ENCODE assay signal across 27 cellular contexts in the genomic region with DNA sequence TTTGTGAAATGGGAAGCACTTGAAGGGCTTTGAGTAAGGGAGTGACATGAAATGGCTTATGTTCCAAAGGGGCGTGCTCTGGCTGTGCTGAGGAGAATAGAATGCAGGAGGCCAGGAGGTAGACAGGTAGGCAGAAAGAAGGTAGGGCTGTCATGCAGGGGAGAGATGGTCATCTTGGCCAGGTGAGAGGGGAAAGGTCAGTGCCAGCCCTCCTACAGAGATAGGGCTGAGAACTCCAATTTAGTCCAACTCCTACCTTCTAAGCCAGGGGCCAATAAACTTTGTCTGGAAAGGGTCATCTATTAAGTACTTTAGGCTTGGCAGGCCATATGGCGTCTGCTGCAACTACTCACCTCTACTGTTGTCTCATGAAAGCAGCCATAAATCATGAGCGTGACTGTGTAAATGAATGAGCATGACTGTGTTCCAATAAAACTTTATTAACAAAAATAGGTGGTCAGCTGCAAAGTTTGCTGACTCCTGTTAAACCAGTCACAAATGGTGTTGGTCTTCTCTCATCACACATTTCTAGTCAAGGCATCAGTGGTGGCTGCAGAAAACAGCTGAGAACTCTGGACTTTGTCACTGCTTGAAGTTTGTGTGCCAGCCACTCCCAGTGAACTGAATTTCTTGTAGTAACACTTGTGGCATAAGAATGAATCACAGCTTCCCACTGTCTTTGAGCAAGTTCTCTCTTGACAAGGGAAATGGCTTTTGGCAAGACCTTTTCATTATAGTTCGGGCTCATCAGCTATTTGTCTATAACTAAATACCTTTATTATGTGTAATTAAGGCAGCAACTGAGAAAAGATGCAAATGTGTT. TPM values are rescaled to one million over a fixed set of nuclear protein-coding genes. Genes with fewer than 3 reads are reported as not detected.
DNase-seq lines count a peak whose midpoint lies in the region; ATAC-seq, FAIRE-seq and TF ChIP-seq lines count a peak whose summit lies in the region.
"Had no signal": no experiment of that assay in that cellular context is flagged by ENCODE, and none has a peak within 500 bp of the region (broad histone marks: within the 10 kb centered on the region; RNA-seq: fewer than 3 reads in every experiment).

No MANE protein-coding gene starts in this region.

- TF ChIP-seq CTCF in K562 (IDR thresholded peaks at IDR 0.05 in 2 of 3, conservative IDR thresholded peaks at IDR 0.05 in 1 of 3; ENCODE audit: insufficient read depth in 2 of 3, low read depth in 1 of 3, low read length in 3 of 3) = no peak
- no peak for TF ChIP-seq CTCF in vagina (IDR thresholded peaks at IDR 0.05)
- no peak for TF ChIP-seq CTCF in nephron progenitor cell (IDR thresholded peaks at IDR 0.05)

- CTCF ChIA-PET in K562 (lab: Yijun Ruan, JAX; ENCODE audit: low intra/inter-chr PET ratio) = no interaction called here

- H4K20me1 ChIP-seq in K562 (replicated peaks; ENCODE audit: control insufficient read depth, insufficient read depth, low read length) = no peaks in the 10 kb centered on the region
- H4K20me1 ChIP-seq: BLaER1 treated with 17β-estradiol and CSF1 and Interleukin-3, amounts not matched to agents 10 nM and 100 nM had no signal

- H3K27me3 ChIP-seq in K562 (ENCODE audit: control insufficient read depth in 2 of 2, insufficient read depth in 2 of 2, low read length in 2 of 2) = no peaks in the 10 kb centered on the region
- H3K27me3 ChIP-seq in vagina = no peaks in the 10 kb centered on the region
- H3K27me3 ChIP-seq: BLaER1 treated with 17β-estradiol and CSF1 and Interleukin-3, amounts not matched to agents 10 nM and 100 nM; SJSA1 had no signal

- no peak for TF ChIP-seq RAD21 in K562 (CRISPR knock-in tag; conservative IDR thresholded peaks at IDR 0.05 in 1 of 2, IDR thresholded peaks at IDR 0.05 in 1 of 2)

- H3K36me3 ChIP-seq in K562 (ENCODE audit: control insufficient read depth, insufficient read depth, low read length) = no peaks in the 10 kb centered on the region
- no peaks in the 10 kb centered on the region for H3K36me3 ChIP-seq in vagina
- H3K36me3 ChIP-seq: BLaER1 treated with 17β-estradiol and CSF1 and Interleukin-3, amounts not matched to agents 10 nM and 100 nM; HAP-1; SJSA1 had no signal

- H3K9me3 Mint-ChIP-seq in stimulated activated naive CD8-positive, alpha-beta T cell treated with anti-CD3 and anti-CD28 coated beads, Interleukin-15, amount 100 ng/mL, for 72 hours = peaks cover 0 to 4% of the 10 kb centered on the region in 2 donors
- H3K9me3 Mint-ChIP-seq in nephron progenitor cell = peaks cover 12% of the 10 kb centered on the region
- H3K9me3 Mint-ChIP-seq: endodermal cell had no signal

- TF ChIP-seq POLR2A in K562 (conservative IDR thresholded peaks at IDR 0.05) = no peak
- TF ChIP-seq POLR2A in vagina (IDR thresholded peaks at IDR 0.05) = no peak

- WGBS in K562 (ENCODE audit: insufficient coverage, low coverage, missing lambda C conversion rate) = 33% methylated on average over 4 of the region's 4 CpGs

- peaks cover 22% of the 10 kb centered on the region for H3K4me1 Mint-ChIP-seq in stimulated activated naive CD8-positive, alpha-beta T cell treated with anti-CD3 and anti-CD28 coated beads, Interleukin-15, amount 100 ng/mL, for 72 hours
- peaks cover 18% of the 10 kb centered on the region for H3K4me1 Mint-ChIP-seq in nephron progenitor cell
- H3K4me1 Mint-ChIP-seq: endodermal cell had no signal

- BruUV-seq in K562 (replicated peaks; lab: Mats Ljungman, UMichigan) = no TSS peak

- ATAC-seq in stimulated activated naive CD8-positive, alpha-beta T cell treated with anti-CD3 and anti-CD28 coated beads, Interleukin-15, amount 100 ng/mL, for 72 hours = no peak
- ATAC-seq in stimulated activated naive CD8-positive, alpha-beta T cell treated with anti-CD3 and anti-CD28 coated beads, Interleukin-15, Interleukin-2, amounts not matched to agents 100 U/mL and 50 U/mL, for 24 hours = no peak
- peak; percentile 57 for ATAC-seq in K562

- peak; percentile 30; the same call in 1 of the 2 replicates for TF ChIP-seq EP300 in K562 (IDR thresholded peaks at IDR 0.05; ENCODE audit: low read length)

- H3K36me3 Mint-ChIP-seq in nephron progenitor cell (ENCODE audit: low read depth) = no peaks in the 10 kb centered on the region
- H3K36me3 Mint-ChIP-seq: activated naive CD8-positive, alpha-beta T cell had no signal

- no peak for FAIRE-seq in K562 (lab: Jason Lieb, UNC)

- in situ Hi-C loops in K562 (cut with MboI) = no loop called here

- H3K79me2 ChIP-seq in K562 (ENCODE audit: control insufficient read depth, insufficient read depth, low read length) = no peaks in the 10 kb centered on the region

- H3K9me1 ChIP-seq in K562 (ENCODE audit: control insufficient read depth, insufficient read depth, low read length) = no peaks in the 10 kb centered on the region

- intact Hi-C loops in K562 (cut with micrococcal nuclease) = loop anchor here (5.0 kb wide), 2 partner anchors 35 to 150 kb away; partner anchors contain the start of gene CD58
- intact Hi-C loops in vagina (cut with DNase I) = no loop called here

- no peaks in the 10 kb centered on the region for H3K9me3 ChIP-seq in K562 (replicated peaks; ENCODE audit: control insufficient read depth, insufficient read depth, low read depth, low read length)
- no peaks in the 10 kb centered on the region for H3K9me3 ChIP-seq in vagina
- H3K9me3 ChIP-seq: HAP-1, SJSA1 had no signal

- DNase-seq in stimulated activated naive CD8-positive, alpha-beta T cell treated with anti-CD3 and anti-CD28 coated beads, Interleukin-15, amount 100 ng/mL, for 72 hours = no peak
- no peak for DNase-seq in stimulated activated naive CD8-positive, alpha-beta T cell treated with anti-CD3 and anti-CD28 coated beads, Interleukin-15, Interleukin-2, amounts not matched to agents 100 U/mL and 50 U/mL, for 24 hours
- DNase-seq in K562 (ENCODE audit: extremely low read depth in 1 of 4, low spot score in 3 of 4) (peak in 1 of 4 experiments; percentile 58), kidney tubule cell (ENCODE audit: low spot score) (peak; percentile 18), vagina (ENCODE audit: extremely low spot score in 2 of 2) (peak in 1 of 2 donors; percentile 81), H4 (ENCODE audit: low spot score) (no peak), COLO668 (lab: John Stamatoyannopoulos, UW; ENCODE audit: unreplicated experiment) (no peak), nephron progenitor cell (no peak)
- DNase-seq: activated T-cell treated with anti-CD3 and anti-CD28 coated beads, Interleukin-2, amount 50 U/mL, for 48 hours; GF-D8; hypothalamus; IMR-90; MV-4-11; NCI-H2029; stimulated activated CD4-positive, alpha-beta T cell treated with anti-CD3 and anti-CD28 coated beads, Interleukin-4, amount 100 ng/mL, for 4 hours; T-helper 2 cell had no signal

- H3K4me2 ChIP-seq in K562 (ENCODE audit: insufficient read depth, low read length) = no peak overlapping the region
- H3K4me2 ChIP-seq: BLaER1 treated with 17β-estradiol and CSF1 and Interleukin-3, amounts not matched to agents 10 nM and 100 nM had no signal

- no peaks in the 10 kb centered on the region for H3K27me3 Mint-ChIP-seq in stimulated activated naive CD8-positive, alpha-beta T cell treated with anti-CD3 and anti-CD28 coated beads, Interleukin-15, amount 100 ng/mL, for 72 hours
- no peaks in the 10 kb centered on the region for H3K27me3 Mint-ChIP-seq in nephron progenitor cell (ENCODE audit: low read depth, poor library complexity)
- H3K27me3 Mint-ChIP-seq: activated naive CD8-positive, alpha-beta T cell; progenitor cell of endocrine pancreas had no signal

- POLR2A ChIA-PET in K562 (lab: Yijun Ruan, JAX) = interaction anchor here (0.8 kb wide), 1 partner anchor 156 kb away, joined by 3 read pairs; no protein-coding TSS in a partner anchor

- H3K9ac ChIP-seq in K562 (ENCODE audit: insufficient read depth in 1 of 2, low read depth in 2 of 2, low read length in 2 of 2) = no peak overlapping the region
- H3K9ac ChIP-seq: BLaER1 treated with 17β-estradiol and CSF1 and Interleukin-3, amounts not matched to agents 10 nM and 100 nM had no signal

- no peak overlapping the region for H3K4me3 Mint-ChIP-seq in stimulated activated naive CD8-positive, alpha-beta T cell treated with anti-CD3 and anti-CD28 coated beads, Interleukin-15, amount 100 ng/mL, for 72 hours
- no peak overlapping the region for H3K4me3 Mint-ChIP-seq in nephron progenitor cell
- H3K4me3 Mint-ChIP-seq: activated naive CD8-positive, alpha-beta T cell; endodermal cell had no signal

- H3K4me3 ChIP-seq in K562 (no peak overlapping the region), vagina (no peak overlapping the region)
- H3K4me3 ChIP-seq: BLaER1 treated with 17β-estradiol and CSF1 and Interleukin-3, amounts not matched to agents 10 nM and 100 nM; HAP-1; SJSA1 had no signal

- H3K27ac Mint-ChIP-seq in stimulated activated naive CD8-positive, alpha-beta T cell treated with anti-CD3 and anti-CD28 coated beads, Interleukin-15, amount 100 ng/mL, for 72 hours = peak overlapping the region; percentile 1 to 24
- no peak overlapping the region for H3K27ac Mint-ChIP-seq in nephron progenitor cell
- H3K27ac Mint-ChIP-seq: activated naive CD8-positive, alpha-beta T cell; endodermal cell; progenitor cell of endocrine pancreas had no signal

- H3K27ac ChIP-seq in K562 (ENCODE audit: extremely low read depth, low read depth, low read length) = no peak overlapping the region
- H3K27ac ChIP-seq in vagina = peak overlapping the region; percentile 20
- H3K27ac ChIP-seq: BLaER1 treated with 17β-estradiol and CSF1 and Interleukin-3, amounts not matched to agents 10 nM and 100 nM; SJSA1 had no signal

- peaks cover 0 to 6% of the 10 kb centered on the region in 2 experiments; a peak in 2 of 5 replicates for H3K4me1 ChIP-seq in K562 (replicated peaks in 1 of 2; ENCODE audit: control insufficient read depth in 2 of 2, insufficient read depth in 2 of 2, low read length in 2 of 2)
- no peaks in the 10 kb centered on the region for H3K4me1 ChIP-seq in vagina
- H3K4me1 ChIP-seq: HAP-1, SJSA1 had no signal

- H2AFZ ChIP-seq in K562 (ENCODE audit: low read depth, low read length) = peak overlapping the region; percentile 79

RNA-seq across cellular contexts. Expression of gene CD2, which starts 32.0 kb away (rescaled TPM):
- not detected in 2 replicates for total RNA-seq in K562 (2011; cell fraction: chromatin; rRNA removed; ENCODE audit: low replicate concordance)
- total RNA-seq in K562 (2011; cell fraction: nucleolus; rRNA removed) = not detected in 2 replicates
- not detected in 2 replicates for total RNA-seq in K562 (2011; cell fraction: nucleoplasm; rRNA removed)
- total RNA-seq in K562 (2014; rRNA removed) = not detected in 2 replicates
- total RNA-seq in K562 (2014; rRNA removed; fragmentation: Illumina TruSeq; extraction: Trizol) = not detected in 2 replicates
- total RNA-seq in K562 (2015; rRNA removed; fragmentation: Illumina TruSeq; extraction: Trizol) = not detected in 2 replicates
- 0.16 and 0.29 TPM in 2 replicates for total RNA-seq in K562 (2021)
- not detected in 2 replicates for polyA plus RNA-seq in K562 (2011; rRNA removed)
- not detected in 2 replicates for polyA plus RNA-seq in K562 (2011; cell fraction: cytosol; rRNA removed)
- not detected in 2 replicates for polyA plus RNA-seq in K562 (2011; cell fraction: nucleus; rRNA removed)
- 0.06 TPM in 1 of 2 replicates, not detected in the other for polyA plus RNA-seq in K562 (2012)
- polyA plus RNA-seq in K562 (2014; fragmentation: Illumina TruSeq; extraction: Trizol) = 0.07 TPM in 1 of 2 replicates, not detected in the other
- not detected for polyA plus RNA-seq in K562 (2014; fragmentation: Nextera tagmentation; extraction: Ambion mirVana)
- not detected in 2 replicates for polyA plus RNA-seq in K562 (2014; rRNA removed)
- not detected in 2 replicates for polyA minus RNA-seq in K562 (2011; rRNA and poly(A)+ RNA removed)
- polyA minus RNA-seq in K562 (2011; cell fraction: cytosol; rRNA and poly(A)+ RNA removed) = not detected in 2 replicates
- polyA minus RNA-seq in K562 (2011; cell fraction: nucleus; rRNA and poly(A)+ RNA removed) = not detected in 2 replicates
- 8.3 TPM for total RNA-seq in vagina
- not detected in 2 replicates for total RNA-seq in H4 (2014; rRNA removed; shearing (Covaris generic))
- total RNA-seq: A673, endodermal cell, fibroblast of villous mesenchyme, IMR-90, kidney epithelial cell, NCI-H460, progenitor cell of endocrine pancreas, SJSA1 had no signal
- polyA plus RNA-seq: IMR-90, neural cell had no signal

RNA-seq across cellular contexts. Expression of gene IGSF3, which starts 54.7 kb away (rescaled TPM):
- 16.2 and 27.0 TPM in 2 replicates for total RNA-seq in K562 (2011; cell fraction: chromatin; rRNA removed; ENCODE audit: low replicate concordance)
- total RNA-seq in K562 (2011; cell fraction: nucleolus; rRNA removed) = 35.1 and 40.4 TPM in 2 replicates
- total RNA-seq in K562 (2011; cell fraction: nucleoplasm; rRNA removed) = 25.1 and 28.2 TPM in 2 replicates
- total RNA-seq in K562 (2014; rRNA removed) (13.1 and 15.1 TPM in 2 replicates), K562 (2014; rRNA removed; fragmentation: Illumina TruSeq; extraction: Trizol) (7.5 and 7.8 TPM in 2 replicates), K562 (2015; rRNA removed; fragmentation: Illumina TruSeq; extraction: Trizol) (7.5 and 8.3 TPM in 2 replicates), K562 (2021) (14.4 and 15.0 TPM in 2 replicates), vagina (38.5 TPM)
- polyA plus RNA-seq in K562 (2011; rRNA removed) (7.7 and 8.9 TPM in 2 replicates), K562 (2014; fragmentation: Illumina TruSeq; extraction: Trizol) (10.8 and 11.5 TPM in 2 replicates), K562 (2014; fragmentation: Nextera tagmentation; extraction: Ambion mirVana) (1 to 10 TPM; 1.1 to 1.2 TPM), K562 (2014; rRNA removed) (7.9 and 8.4 TPM in 2 replicates)
- 10.0 and 16.2 TPM in 2 replicates for polyA plus RNA-seq in K562 (2011; cell fraction: cytosol; rRNA removed)
- 10.1 and 17.6 TPM in 2 replicates for polyA plus RNA-seq in K562 (2011; cell fraction: nucleus; rRNA removed)
- 8.7 and 14.2 TPM in 2 replicates for polyA plus RNA-seq in K562 (2012)
- 9.8 and 14.9 TPM in 2 replicates for polyA minus RNA-seq in K562 (2011; rRNA and poly(A)+ RNA removed)
- polyA minus RNA-seq in K562 (2011; cell fraction: cytosol; rRNA and poly(A)+ RNA removed) = 14.1 and 16.5 TPM in 2 replicates
- polyA minus RNA-seq in K562 (2011; cell fraction: nucleus; rRNA and poly(A)+ RNA removed) = 9.7 and 10.1 TPM in 2 replicates
- total RNA-seq in H4 (2014; rRNA removed; shearing (Covaris generic)) = 10.7 and 10.8 TPM in 2 replicates
